24 cellular contexts compared by ENCODE assay signal in the genomic region with DNA sequence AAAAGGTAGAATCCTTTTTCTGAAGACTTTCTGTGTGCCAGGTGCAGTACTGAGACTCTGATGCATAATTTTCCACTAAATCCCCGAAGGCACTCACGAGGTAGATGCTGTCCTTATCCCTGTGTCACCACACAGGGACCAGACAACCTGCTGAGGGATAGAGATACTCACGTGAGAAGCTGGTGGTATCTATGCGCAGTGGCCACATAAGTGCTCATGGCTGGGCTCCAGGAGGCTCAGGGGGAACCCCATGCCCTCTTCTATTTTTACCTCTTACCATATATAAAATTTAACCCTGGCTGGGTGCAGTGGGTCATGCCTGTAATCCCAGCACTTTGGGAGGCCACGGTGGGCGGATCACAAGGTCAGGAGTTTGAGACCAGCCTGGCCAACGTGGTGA. TPM values are rescaled to one million over a fixed set of nuclear protein-coding genes. Genes with fewer than 3 reads are reported as not detected.
DNase-seq lines count a peak whose midpoint lies in the region; ATAC-seq and TF ChIP-seq lines count a peak whose summit lies in the region.
"Had no signal": no experiment of that assay in that cellular context is flagged by ENCODE, and none has a peak within 500 bp of the region (broad histone marks: within the 10 kb centered on the region; RNA-seq: fewer than 3 reads in every experiment).

No MANE protein-coding gene starts in this region.

- peak; percentile 47 for ATAC-seq in Right ventricle myocardium superior (ENCODE audit: poor library complexity)
- peak in 6 of 8 donors; percentile 30 to 47 (median 39) for ATAC-seq in heart right ventricle
- no peak for ATAC-seq in sciatic nerve
- no peak for ATAC-seq in activated naive CD4-positive, alpha-beta T cell treated with anti-CD3 and anti-CD28 coated beads, Interleukin-2, amount 50 U/mL, for 72 hours
- ATAC-seq: GM12878, GM23338, HCT116, K562 had no signal

- no peaks in the 10 kb centered on the region for H3K36me3 Mint-ChIP-seq in activated naive CD4-positive, alpha-beta T cell treated with anti-CD3 and anti-CD28 coated beads, Interleukin-2, amount 50 U/mL, for 72 hours

- no peak overlapping the region for H3K4me3 ChIP-seq in left ventricle myocardium inferior
- no peak overlapping the region for H3K4me3 ChIP-seq in coronary artery
- H3K4me3 ChIP-seq in heart right ventricle, result no peak overlapping the region
- H3K4me3 ChIP-seq: GM12878, GM23338, K562 had no signal

- no peaks in the 10 kb centered on the region for H3K9me3 Mint-ChIP-seq in activated naive CD4-positive, alpha-beta T cell treated with anti-CD3 and anti-CD28 coated beads, Interleukin-2, amount 50 U/mL, for 72 hours
- H3K9me3 Mint-ChIP-seq: CD4-positive, CD25-positive, alpha-beta regulatory T cell; CD8-positive, alpha-beta memory T cell; GM23338; HFFc6 had no signal

- no peaks in the 10 kb centered on the region for H3K9me3 ChIP-seq in left ventricle myocardium inferior (replicated peaks)
- H3K9me3 ChIP-seq in heart right ventricle, result no peaks in the 10 kb centered on the region
- H3K9me3 ChIP-seq: BE2C had no signal

- H3K27me3 ChIP-seq in left ventricle myocardium inferior (ENCODE audit: low read depth) (no peaks in the 10 kb centered on the region), heart right ventricle (no peaks in the 10 kb centered on the region)
- H3K27me3 ChIP-seq: BE2C had no signal

- peak; percentile 22 for DNase-seq in Right ventricle myocardium superior
- no peak for DNase-seq in left ventricle myocardium inferior
- peak; percentile 14 for DNase-seq in coronary artery (ENCODE audit: low spot score)
- DNase-seq in heart right ventricle, result no peak
- peak; percentile 6 for DNase-seq in sciatic nerve (ENCODE audit: low spot score)
- no peak for DNase-seq in NCI-H146 (lab: John Stamatoyannopoulos, UW)
- no peak for DNase-seq in activated naive CD4-positive, alpha-beta T cell treated with anti-CD3 and anti-CD28 coated beads, Interleukin-2, amount 50 U/mL, for 72 hours (ENCODE audit: low spot score in 2 of 2)
- DNase-seq in HPDE6-E6E7 (ENCODE audit: extremely low spot score), result no peak
- DNase-seq: ACHN; BE2C; C1 segment of cervical spinal cord; CD4-positive, CD25-positive, alpha-beta regulatory T cell; CD8-positive, alpha-beta memory T cell; COR-L47; DMS 273 treated with DMSO at 0.1 percent for 48 hours; DMS53; DND-41; EL; HFFc6; IMR-90 had no signal

- peaks cover 3% of the 10 kb centered on the region for H3K4me1 ChIP-seq in left ventricle myocardium inferior
- no peaks in the 10 kb centered on the region for H3K4me1 ChIP-seq in heart right ventricle
- H3K4me1 ChIP-seq: BE2C had no signal

- TF ChIP-seq CTCF in left ventricle myocardium inferior (IDR thresholded peaks at IDR 0.05; ENCODE audit: borderline replicate concordance) (no peak), coronary artery (IDR thresholded peaks at IDR 0.05) (no peak), heart right ventricle (IDR thresholded peaks at IDR 0.05) (no peak)

- H3K36me3 ChIP-seq in left ventricle myocardium inferior, result no peaks in the 10 kb centered on the region
- no peaks in the 10 kb centered on the region for H3K36me3 ChIP-seq in heart right ventricle
- H3K36me3 ChIP-seq: BE2C had no signal

- WGBS in heart right ventricle, 2 donors, result 53 to 71% methylated on average over 7 of the region's 7 CpGs

- intact Hi-C loops in Right ventricle myocardium superior (cut with DNase I), result no loop called here
- intact Hi-C loops in left ventricle myocardium inferior (cut with micrococcal nuclease), result no loop called here
- intact Hi-C loops in heart right ventricle (cut with DNase I), result no loop called here
- intact Hi-C loops in sciatic nerve (cut with DNase I), result no loop called here

- H3K27ac ChIP-seq in left ventricle myocardium inferior (replicated peaks), result no peak overlapping the region
- no peak overlapping the region for H3K27ac ChIP-seq in coronary artery
- no peak overlapping the region for H3K27ac ChIP-seq in heart right ventricle

- H3K27ac Mint-ChIP-seq in activated naive CD4-positive, alpha-beta T cell treated with anti-CD3 and anti-CD28 coated beads, Interleukin-2, amount 50 U/mL, for 72 hours, result no peak overlapping the region
- H3K27ac Mint-ChIP-seq: CD8-positive, alpha-beta memory T cell; GM23338; HFFc6 had no signal

RNA-seq across cellular contexts. Expression of gene NT5M, which starts 38.3 kb away (rescaled TPM):
- total RNA-seq in Right ventricle myocardium superior (8.5 TPM), left ventricle myocardium inferior (11.2 TPM), heart right ventricle (10 to 100 TPM in 5 of 10 donors, 1 to 10 TPM in 5; 7.4 to 15.8 (median 9.8) TPM), sciatic nerve (3.9 TPM)
- polyA plus RNA-seq in heart right ventricle, result 10 to 100 TPM in 1 of 2 donors, 1 to 10 TPM in 1; 4.9 to 14.8 TPM
- total RNA-seq in activated naive CD4-positive, alpha-beta T cell treated with anti-CD3 and anti-CD28 coated beads, Interleukin-2, amount 50 U/mL, for 72 hours, result 1 to 10 TPM; 5.8 to 6.0 TPM

Comparison
In these comparisons a context has a peak if more than half of its experiments do, and no peak if none do; other contexts are left out.
1. DNase-seq: peak in Right ventricle myocardium superior (single experiment), coronary artery (single experiment) and sciatic nerve (single experiment); none in left ventricle myocardium inferior (single experiment), heart right ventricle (0 of 2), NCI-H146 (single experiment), activated naive CD4-positive, alpha-beta T cell treated with anti-CD3 and anti-CD28 coated beads, Interleukin-2, amount 50 U/mL, for 72 hours (0 of 2) and HPDE6-E6E7 (single experiment).
2. ATAC-seq: peak in Right ventricle myocardium superior (single experiment) and heart right ventricle (6 of 8); none in sciatic nerve (single experiment) and activated naive CD4-positive, alpha-beta T cell treated with anti-CD3 and anti-CD28 coated beads, Interleukin-2, amount 50 U/mL, for 72 hours (0 of 2).